ENCODE assay signal across 19 cellular contexts in genomic region chr1:160584784-160585183, GRCh38. TPM values are rescaled to one million over a fixed set of nuclear protein-coding genes. Genes with fewer than 3 reads are reported as not detected.
DNase-seq lines count a peak whose midpoint lies in the region; ATAC-seq, FAIRE-seq and TF ChIP-seq lines count a peak whose summit lies in the region.
"Had no signal": no experiment of that assay in that cellular context is flagged by ENCODE, and none has a peak within 500 bp of the region (broad histone marks: within the 10 kb centered on the region; RNA-seq: fewer than 3 reads in every experiment).

No MANE protein-coding gene starts in this region.

- H3K27me3 Mint-ChIP-seq in CD4-positive, CD25-positive, alpha-beta regulatory T cell = no peaks in the 10 kb centered on the region
- H3K27me3 Mint-ChIP-seq in CD8-positive, alpha-beta T cell (ENCODE audit: low read depth) = no peaks in the 10 kb centered on the region
- H3K27me3 Mint-ChIP-seq in T-cell = no peaks in the 10 kb centered on the region

- H3K36me3 ChIP-seq in CD4-positive, CD25-positive, alpha-beta regulatory T cell (ENCODE audit: control insufficient read depth, insufficient read depth, low read length) = no peaks in the 10 kb centered on the region
- no peaks in the 10 kb centered on the region for H3K36me3 ChIP-seq in CD8-positive, alpha-beta T cell (ENCODE audit: insufficient read depth, low read length)
- no peaks in the 10 kb centered on the region for H3K36me3 ChIP-seq in HepG2 (replicated peaks in 1 of 2; ENCODE audit: control insufficient read depth in 1 of 2, insufficient read depth in 2 of 2, low read length in 2 of 2)
- H3K36me3 ChIP-seq: HAP-1, SJCRH30 had no signal

- POLR2A ChIA-PET in CD8-positive, alpha-beta T cell (lab: Charles Lee) = interaction anchor here (1.2 to 1.6 kb wide), 4 partner anchors 16 to 58 kb away, joined by 3 read pairs; no protein-coding TSS in a partner anchor
- POLR2A ChIA-PET in T-cell (lab: Charles Lee) (interaction anchor here (0.6 kb wide), 2 partner anchors 348 to 406 kb away, joined by 3 to 8 read pairs; no protein-coding TSS in a partner anchor), HepG2 (lab: Yijun Ruan, JAX) (no interaction called here)

- H3K9me3 ChIP-seq in CD4-positive, CD25-positive, alpha-beta regulatory T cell (ENCODE audit: control insufficient read depth in 2 of 2, low read length in 2 of 2) = no peaks in the 10 kb centered on the region
- H3K9me3 ChIP-seq in CD8-positive, alpha-beta T cell (ENCODE audit: low read length) = no peaks in the 10 kb centered on the region
- H3K9me3 ChIP-seq in HepG2 (ENCODE audit: low read length) = no peaks in the 10 kb centered on the region
- H3K9me3 ChIP-seq: HAP-1, SJCRH30 had no signal

- H3K4me3 Mint-ChIP-seq in CD4-positive, CD25-positive, alpha-beta regulatory T cell = peak overlapping the region in 1 of 4 donors; percentile 13
- peak overlapping the region; percentile 45 for H3K4me3 Mint-ChIP-seq in CD8-positive, alpha-beta T cell
- peak overlapping the region in 2 of 3 donors; percentile 32 to 52 for H3K4me3 Mint-ChIP-seq in T-cell

- no peak overlapping the region for H2AFZ ChIP-seq in HepG2 (ENCODE audit: low read length)
- H2AFZ ChIP-seq: PC-9 had no signal

- no peak overlapping the region for H3K27ac ChIP-seq in CD4-positive, CD25-positive, alpha-beta regulatory T cell (ENCODE audit: insufficient read depth, low read length, poor library complexity, severe bottlenecking)
- H3K27ac ChIP-seq in CD8-positive, alpha-beta T cell (ENCODE audit: low read depth, low read length) = no peak overlapping the region
- no peak overlapping the region for H3K27ac ChIP-seq in HepG2 (ENCODE audit: extremely low read length, insufficient read depth, low read length)
- H3K27ac ChIP-seq: HL-60, PC-9, SJCRH30 had no signal

- no peak for TF ChIP-seq CTCF in CD8-positive, alpha-beta T cell (IDR thresholded peaks at IDR 0.05)
- TF ChIP-seq CTCF in HepG2 (CRISPR knock-in tag; IDR thresholded peaks at IDR 0.05) (no peak), GM20000 (IDR thresholded peaks at IDR 0.05; ENCODE audit: extremely low read depth, missing control alignments) (no peak)

- TF ChIP-seq POLR2A in HepG2 (IDR thresholded peaks at IDR 0.05; ENCODE audit: insufficient read depth in 1 of 2, low read depth in 2 of 2, low read length in 2 of 2) = no peak

- 0% methylated on average over 1 of the region's 1 CpG for WGBS in HepG2 (ENCODE audit: low lambda C conversion rate)

- no peaks in the 10 kb centered on the region for H3K79me2 ChIP-seq in HepG2 (ENCODE audit: insufficient read depth, low read length)

- no peak for FAIRE-seq in HepG2 (lab: Jason Lieb, UNC)
- FAIRE-seq: HTR-8/SVneo had no signal

- no TSS peak for BruUV-seq in HepG2 (replicated peaks; lab: Mats Ljungman, UMichigan)

- no peak for TF ChIP-seq EP300 in HepG2 (IDR thresholded peaks at IDR 0.05; ENCODE audit: low read depth in 2 of 2, low read length in 2 of 2)
- no peak for TF ChIP-seq EP300 in HepG2 (CRISPR knock-in tag; IDR thresholded peaks at IDR 0.05; ENCODE audit: borderline replicate concordance)

- no peak for DNase-seq in CD4-positive, CD25-positive, alpha-beta regulatory T cell
- DNase-seq in CD8-positive, alpha-beta T cell = no peak
- no peak for DNase-seq in T-cell
- no peak for DNase-seq in HepG2 (ENCODE audit: low spot score)
- DNase-seq in NCI-H510A (lab: John Stamatoyannopoulos, UW) = no peak
- no peak for DNase-seq in GM20000 (ENCODE audit: low spot score)
- DNase-seq in AG20443 (ENCODE audit: low spot score) = no peak
- DNase-seq: NCI-H1417; NCI-H187 treated with DMSO at 0.1 percent for 48 hours; NCI-H69; NK-92 treated with Interleukin-12 subunit alpha and Interleukin-12 subunit beta, amount 100 ng/mL, for 24 hours; PC-9; SJCRH30; SW 1271 had no signal

- no peak for TF ChIP-seq RAD21 in HepG2 (CRISPR knock-in tag; IDR thresholded peaks at IDR 0.05)

- no peaks in the 10 kb centered on the region for H3K27me3 ChIP-seq in CD4-positive, CD25-positive, alpha-beta regulatory T cell (ENCODE audit: control insufficient read depth, insufficient read depth, low read length)
- H3K27me3 ChIP-seq in CD8-positive, alpha-beta T cell (ENCODE audit: insufficient read depth, low read length) = no peaks in the 10 kb centered on the region
- H3K27me3 ChIP-seq in HepG2 (ENCODE audit: control insufficient read depth in 1 of 2, insufficient read depth in 2 of 2, low read length in 2 of 2) = no peaks in the 10 kb centered on the region
- H3K27me3 ChIP-seq: SJCRH30 had no signal

- CTCF ChIA-PET in CD8-positive, alpha-beta T cell (lab: Charles Lee) = interaction anchor here (0.8 to 2.9 kb wide), 3 partner anchors 23 to 44 kb away, joined by 4 to 17 read pairs (median 9); no protein-coding TSS in a partner anchor
- CTCF ChIA-PET in T-cell (lab: Charles Lee) = interaction anchor here in 1 of 2 donors (0.7 to 1.6 kb wide), 2 partner anchors 24 to 104 kb away, joined by 3 read pairs; no protein-coding TSS in a partner anchor
- CTCF ChIA-PET in HepG2 (lab: Yijun Ruan, JAX; ENCODE audit: low intra/inter-chr PET ratio, low total read pairs) = no interaction called here

- in situ Hi-C loops in HepG2 (cut with HindIII; ENCODE audit: extremely low pct_ligation_motif_present, low pct_unique_long_range_greater_than_20kb) = no loop called here

- ATAC-seq in CD4-positive, CD25-positive, alpha-beta regulatory T cell (ENCODE audit: low read depth in 2 of 2) = no peak
- ATAC-seq in CD8-positive, alpha-beta T cell = no peak
- no peak for ATAC-seq in T-cell (replicated peaks in 1 of 4)
- ATAC-seq in HepG2 = no peak

- H3K4me1 Mint-ChIP-seq in CD4-positive, CD25-positive, alpha-beta regulatory T cell = peaks cover 21 to 37% (median 25%) of the 10 kb centered on the region in 4 donors
- H3K4me1 Mint-ChIP-seq in CD8-positive, alpha-beta T cell (ENCODE audit: low read depth) = peaks cover 52% of the 10 kb centered on the region
- H3K4me1 Mint-ChIP-seq in T-cell = peaks cover 44 to 56% (median 50%) of the 10 kb centered on the region in 3 donors

- no peak overlapping the region for H3K4me2 ChIP-seq in HepG2 (ENCODE audit: low read depth, low read length)
- H3K4me2 ChIP-seq: PC-9 had no signal

- peaks cover 0 to 10% (median 0%) of the 10 kb centered on the region in 7 donors for H3K9me3 Mint-ChIP-seq in CD4-positive, CD25-positive, alpha-beta regulatory T cell
- no peaks in the 10 kb centered on the region for H3K9me3 Mint-ChIP-seq in CD8-positive, alpha-beta T cell
- H3K9me3 Mint-ChIP-seq in T-cell = peaks cover 0 to 6% (median 4%) of the 10 kb centered on the region in 3 donors

- peak overlapping the region; percentile 0 for H3K4me3 ChIP-seq in CD4-positive, CD25-positive, alpha-beta regulatory T cell (ENCODE audit: low read depth, low read length)
- H3K4me3 ChIP-seq in CD8-positive, alpha-beta T cell (ENCODE audit: low read depth, low read length) = no peak overlapping the region
- H3K4me3 ChIP-seq in HepG2 (replicated peaks in 1 of 3; ENCODE audit: insufficient read depth in 1 of 3, low read depth in 2 of 3, low read length in 3 of 3) = no peak overlapping the region
- H3K4me3 ChIP-seq: HAP-1, PC-9, SJCRH30 had no signal

- no peak overlapping the region for H3K9ac ChIP-seq in HepG2 (ENCODE audit: insufficient read depth, low read depth, low read length)

- no peaks in the 10 kb centered on the region for H3K36me3 Mint-ChIP-seq in CD4-positive, CD25-positive, alpha-beta regulatory T cell
- H3K36me3 Mint-ChIP-seq in CD8-positive, alpha-beta T cell = peaks cover 3% of the 10 kb centered on the region
- H3K36me3 Mint-ChIP-seq in T-cell = peaks cover 12% of the 10 kb centered on the region

- intact Hi-C loops in CD8-positive, alpha-beta T cell (cut with DNase I, micrococcal nuclease) = loop anchor here (2.0 to 5.0 kb wide), 2 partner anchors 14 to 32 kb away; no protein-coding TSS in a partner anchor
- intact Hi-C loops in HepG2 (cut with micrococcal nuclease; ENCODE audit: unreplicated experiment) = no loop called here

- peaks cover 7% of the 10 kb centered on the region for H3K4me1 ChIP-seq in CD4-positive, CD25-positive, alpha-beta regulatory T cell (ENCODE audit: control insufficient read depth, insufficient read depth, low read length, poor library complexity, severe bottlenecking)
- H3K4me1 ChIP-seq in CD8-positive, alpha-beta T cell (ENCODE audit: insufficient read depth, low read length) = peaks cover 34% of the 10 kb centered on the region
- peaks cover 13% of the 10 kb centered on the region; the same call in 1 of the 2 replicates for H3K4me1 ChIP-seq in HepG2 (ENCODE audit: insufficient read depth, low read length)
- H3K4me1 ChIP-seq: HAP-1, SJCRH30 had no signal

- H4K20me1 ChIP-seq in HepG2 (ENCODE audit: insufficient read depth, low read length) = no peaks in the 10 kb centered on the region

- H3K27ac Mint-ChIP-seq in CD4-positive, CD25-positive, alpha-beta regulatory T cell = no peak overlapping the region
- peak overlapping the region; percentile 37 for H3K27ac Mint-ChIP-seq in CD8-positive, alpha-beta T cell
- peak overlapping the region; percentile 82 to 87 for H3K27ac Mint-ChIP-seq in T-cell

RNA-seq across cellular contexts. Expression of gene CD84, which starts 5.5 kb away (rescaled TPM):
- 135 TPM for total RNA-seq in CD4-positive, CD25-positive, alpha-beta regulatory T cell
- polyA plus RNA-seq in CD4-positive, CD25-positive, alpha-beta regulatory T cell = 10 to 100 TPM; 20.7 to 36.4 (median 27.1) TPM
- total RNA-seq in CD8-positive, alpha-beta T cell = 10 to 100 TPM; 28.3 to 31.7 TPM
- 10 to 100 TPM; 47.5 to 97.4 (median 51.8) TPM for total RNA-seq in T-cell
- total RNA-seq in HepG2 (2016; rRNA removed; fragmentation: Illumina TruSeq; extraction: Trizol) = not detected in 2 replicates
- total RNA-seq in HepG2 (2016; cell fraction: cytosol; rRNA removed; fragmentation: Illumina TruSeq; extraction: Trizol; ENCODE audit: low read depth) = not detected in 2 replicates
- not detected in 2 replicates for total RNA-seq in HepG2 (2016; cell fraction: insoluble cytoplasmic fraction; rRNA removed; fragmentation: Illumina TruSeq; extraction: Trizol)
- total RNA-seq in HepG2 (2016; cell fraction: membrane; rRNA removed; fragmentation: Illumina TruSeq; extraction: Trizol) = not detected in 2 replicates
- total RNA-seq in HepG2 (2016; cell fraction: nucleus; rRNA removed; fragmentation: Illumina TruSeq; extraction: Trizol) = not detected in 2 replicates
- polyA plus RNA-seq in HepG2 (2011; rRNA removed) = not detected in 2 replicates
- not detected in 2 replicates for polyA plus RNA-seq in HepG2 (2011; cell fraction: cytosol; rRNA removed)
- polyA plus RNA-seq in HepG2 (2011; cell fraction: nucleus; rRNA removed) = not detected in 2 replicates
- polyA plus RNA-seq in HepG2 (2012) = not detected in 2 replicates
- polyA plus RNA-seq in HepG2 (2016; cell fraction: cytosol; fragmentation: Illumina TruSeq; extraction: Trizol; ENCODE audit: low read depth) = not detected in 2 replicates
- not detected in 2 replicates for polyA plus RNA-seq in HepG2 (2016; cell fraction: insoluble cytoplasmic fraction; fragmentation: Illumina TruSeq; extraction: Trizol; ENCODE audit: low read depth)
- not detected in 2 replicates for polyA plus RNA-seq in HepG2 (2016; cell fraction: membrane; fragmentation: Illumina TruSeq; extraction: Trizol; ENCODE audit: low read depth)
- not detected in 2 replicates for polyA plus RNA-seq in HepG2 (2016; cell fraction: nucleus; fragmentation: Illumina TruSeq; extraction: Trizol; ENCODE audit: insufficient read depth, low read depth)
- not detected in 2 replicates for polyA minus RNA-seq in HepG2 (2011; rRNA and poly(A)+ RNA removed; ENCODE audit: low replicate concordance)
- not detected in 2 replicates for polyA minus RNA-seq in HepG2 (2011; cell fraction: cytosol; rRNA and poly(A)+ RNA removed)
- polyA minus RNA-seq in HepG2 (2011; cell fraction: nucleus; rRNA and poly(A)+ RNA removed) = not detected in 2 replicates
- total RNA-seq: PC-9, SJCRH30 had no signal
- polyA plus RNA-seq: AG04450, BJ had no signal

Comparison
In these comparisons a context has a peak if more than half of its experiments do, and no peak if none do; other contexts are left out.
1. H3K27ac Mint-ChIP-seq: peak in CD8-positive, alpha-beta T cell (single experiment) and T-cell (2 of 2); none in CD4-positive, CD25-positive, alpha-beta regulatory T cell (0 of 3).
2. RNA of gene CD84, which starts 5.5 kb away (total RNA-seq): 135 TPM in CD4-positive, CD25-positive, alpha-beta regulatory T cell (single experiment), 47.5 to 97.4 TPM in T-cell and 28.3 to 31.7 TPM in CD8-positive, alpha-beta T cell; not detected in HepG2; every median in the first group is over 10 times any median in the second.